ENCODE assay signal across 8 cellular contexts in the genomic region with DNA sequence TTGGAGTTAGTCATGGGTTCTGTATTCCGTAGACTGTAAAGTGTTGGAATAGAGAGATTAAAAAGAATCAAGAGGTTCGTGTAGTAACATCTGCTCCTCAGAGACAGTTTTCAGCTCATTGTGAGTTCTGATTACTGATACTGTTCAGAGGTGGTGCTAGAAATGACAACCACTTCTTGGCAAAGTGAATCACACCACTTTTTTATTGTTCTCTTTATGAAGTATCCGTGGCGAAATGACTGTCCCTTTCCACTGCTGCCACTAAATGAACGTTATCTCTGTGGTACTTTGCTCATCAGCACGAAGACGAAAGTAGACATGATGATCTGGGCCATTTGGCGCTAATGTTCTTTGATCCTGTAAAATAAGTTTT. TPM values are rescaled to one million over a fixed set of nuclear protein-coding genes. Genes with fewer than 3 reads are reported as not detected.
DNase-seq lines count a peak whose midpoint lies in the region; ATAC-seq and TF ChIP-seq lines count a peak whose summit lies in the region.

No MANE protein-coding gene starts in this region.

- H3K27me3 ChIP-seq in neuronal stem cell (ENCODE audit: control insufficient read depth in 3 of 3, insufficient read depth in 3 of 3, low read depth in 1 of 3, low read length in 3 of 3) = no peaks in the 10 kb centered on the region

- H2BK120ac ChIP-seq in neuronal stem cell (ENCODE audit: low read depth, low read length) = no peak overlapping the region

- H3K4me1 ChIP-seq in neuronal stem cell (ENCODE audit: control insufficient read depth in 2 of 2, insufficient read depth in 1 of 2, low read depth in 1 of 2, low read length in 2 of 2) = peaks cover 4 to 5% of the 10 kb centered on the region in 2 donors

- H4K8ac ChIP-seq in neuronal stem cell (ENCODE audit: low read depth, low read length) = no peak overlapping the region

- H4K91ac ChIP-seq in neuronal stem cell (ENCODE audit: low read depth, low read length, poor library complexity) = no peak overlapping the region

- no CpG with 5 or more reads among the region's 8 CpGs for WGBS in neuronal stem cell (ENCODE audit: extremely low coverage in 2 of 2, insufficient read length in 2 of 2, insufficient replicate concordance in 1 of 2), 2 donors

- no peak overlapping the region for H2BK15ac ChIP-seq in neuronal stem cell (ENCODE audit: low read length)

- no peak overlapping the region for H3K14ac ChIP-seq in neuronal stem cell (ENCODE audit: low read length)

- H3K9me3 ChIP-seq in neuronal stem cell (replicated peaks in 1 of 2; ENCODE audit: control insufficient read depth in 2 of 2, insufficient read depth in 1 of 2, low read depth in 1 of 2, low read length in 2 of 2) = peaks cover 0 to 7% of the 10 kb centered on the region in 2 donors

- peaks cover 3% of the 10 kb centered on the region for H3K9me3 Mint-ChIP-seq in Calu3 (ENCODE audit: low read depth, unreplicated experiment)
- H3K9me3 Mint-ChIP-seq in dendritic cell treated with granulocyte-macrophage colony-stimulating factor and Interleukin-4, amounts not matched to agents 40 ng/mL and 50 ng/mL, for 4 days = peaks cover 12% of the 10 kb centered on the region

- DNase-seq in Calu3 (no peak), LNCaP clone FGC (ENCODE audit: low read depth) (no peak), neuronal stem cell (ENCODE audit: low spot score) (no peak), NCI-H345 (lab: John Stamatoyannopoulos, UW) (no peak), D341Med (ENCODE audit: low spot score) (no peak), NCI-H2107 (lab: John Stamatoyannopoulos, UW) (no peak)

- ATAC-seq in HG03469 (IDR thresholded peaks at IDR 0.05; ENCODE audit: unreplicated experiment) = no peak

- peaks cover 4% of the 10 kb centered on the region for H3K79me1 ChIP-seq in neuronal stem cell (ENCODE audit: low read depth, low read length)

- peak overlapping the region; percentile 56 for H3K27ac Mint-ChIP-seq in Calu3 (ENCODE audit: unreplicated experiment)
- H3K27ac Mint-ChIP-seq in dendritic cell treated with granulocyte-macrophage colony-stimulating factor and Interleukin-4, amounts not matched to agents 40 ng/mL and 50 ng/mL, for 4 days = peak overlapping the region; percentile 86

- H3K4me1 Mint-ChIP-seq in Calu3 (ENCODE audit: low read depth, unreplicated experiment) = peaks cover 15% of the 10 kb centered on the region
- peaks cover 27% of the 10 kb centered on the region for H3K4me1 Mint-ChIP-seq in dendritic cell treated with granulocyte-macrophage colony-stimulating factor and Interleukin-4, amounts not matched to agents 40 ng/mL and 50 ng/mL, for 4 days (ENCODE audit: low read depth)

- H3K4ac ChIP-seq in neuronal stem cell (ENCODE audit: low read length) = no peak overlapping the region

- H2BK5ac ChIP-seq in neuronal stem cell (ENCODE audit: low read length) = no peak overlapping the region

- TSS peak; percentile 62 for BruUV-seq in Calu3 (replicated peaks; lab: Mats Ljungman, UMichigan)

- H3K4me3 ChIP-seq in LNCaP clone FGC (ENCODE audit: low read depth, low read length) = peak overlapping the region; percentile 97
- peak overlapping the region; percentile 95 to 97 for H3K4me3 ChIP-seq in neuronal stem cell (ENCODE audit: low read length in 2 of 2)

- H3K9ac ChIP-seq in neuronal stem cell (ENCODE audit: low read depth, low read length, poor library complexity) = no peak overlapping the region

- no peak for TF ChIP-seq CTCF in Calu3 (IDR thresholded peaks at IDR 0.05; ENCODE audit: unreplicated experiment)
- TF ChIP-seq CTCF in LNCaP clone FGC (IDR thresholded peaks at IDR 0.05; ENCODE audit: control insufficient read depth, extremely low read depth, insufficient read depth) = no peak

- H2BK12ac ChIP-seq in neuronal stem cell (ENCODE audit: low read length) = no peak overlapping the region

- intact Hi-C loops in Calu3 (cut with micrococcal nuclease; ENCODE audit: unreplicated experiment) = no loop called here
- intact Hi-C loops in dendritic cell treated with granulocyte-macrophage colony-stimulating factor and Interleukin-4, amounts not matched to agents 40 ng/mL and 50 ng/mL, for 4 days (cut with micrococcal nuclease) = no loop called here

- no peak overlapping the region for H3K23ac ChIP-seq in neuronal stem cell (ENCODE audit: low read depth, low read length, poor library complexity)

- H3K27me3 Mint-ChIP-seq in Calu3 (ENCODE audit: unreplicated experiment) = peaks cover 27% of the 10 kb centered on the region
- H3K27me3 Mint-ChIP-seq in dendritic cell treated with granulocyte-macrophage colony-stimulating factor and Interleukin-4, amounts not matched to agents 40 ng/mL and 50 ng/mL, for 4 days = peaks cover 10% of the 10 kb centered on the region

- CTCF ChIA-PET in Calu3 (lab: Charles Lee) = no interaction called here

- H2AFZ ChIP-seq in neuronal stem cell (ENCODE audit: low read length) = peak overlapping the region; percentile 96

- H3K4me2 ChIP-seq in neuronal stem cell (ENCODE audit: insufficient read depth, low read length, poor library complexity, severe bottlenecking) = peak overlapping the region; percentile 60

- H3K36me3 Mint-ChIP-seq in Calu3 (ENCODE audit: insufficient read depth, unreplicated experiment) = peaks cover 19% of the 10 kb centered on the region
- H3K36me3 Mint-ChIP-seq in dendritic cell treated with granulocyte-macrophage colony-stimulating factor and Interleukin-4, amounts not matched to agents 40 ng/mL and 50 ng/mL, for 4 days (ENCODE audit: low read depth) = peaks cover 30% of the 10 kb centered on the region

- H3K18ac ChIP-seq in neuronal stem cell (ENCODE audit: low read length) = no peak overlapping the region

- no peak overlapping the region for H3K27ac ChIP-seq in neuronal stem cell (replicated peaks; ENCODE audit: low read length)

- peak overlapping the region; percentile 80 for H3K4me3 Mint-ChIP-seq in Calu3 (ENCODE audit: low read depth, unreplicated experiment)
- peak overlapping the region; percentile 98 for H3K4me3 Mint-ChIP-seq in dendritic cell treated with granulocyte-macrophage colony-stimulating factor and Interleukin-4, amounts not matched to agents 40 ng/mL and 50 ng/mL, for 4 days

- no peak overlapping the region for H2AK5ac ChIP-seq in neuronal stem cell (ENCODE audit: low read depth, low read length)

- H3K36me3 ChIP-seq in neuronal stem cell (replicated peaks in 1 of 2; ENCODE audit: control insufficient read depth in 2 of 2, insufficient read depth in 2 of 2, low read length in 2 of 2) = peaks cover 10 to 33% of the 10 kb centered on the region in 2 donors

RNA-seq across cellular contexts. Expression of a gene that starts 0.9 kb away (rescaled TPM):
- total RNA-seq in Calu3 (2022) = 27.3 and 36.6 TPM in 2 replicates
- polyA plus RNA-seq in neuronal stem cell (2013, experiment 1 of 2) = 59.7 TPM
- 62.0 TPM for polyA plus RNA-seq in neuronal stem cell (2013, experiment 2 of 2)

RNA-seq across cellular contexts. Expression of a gene that starts 14.8 kb away (rescaled TPM):
- 0.12 TPM in 1 of 2 replicates, not detected in the other for total RNA-seq in Calu3 (2022)
- 0.03 TPM for polyA plus RNA-seq in neuronal stem cell (2013, experiment 1 of 2)
- polyA plus RNA-seq in neuronal stem cell (2013, experiment 2 of 2) = 0.04 TPM

RNA-seq across cellular contexts. Expression of a gene that starts 48.3 kb away (rescaled TPM):
- total RNA-seq in Calu3 (2022) = 2.3 and 6.2 TPM in 2 replicates
- polyA plus RNA-seq in neuronal stem cell (2013, experiment 1 of 2) = 13.6 TPM
- 13.9 TPM for polyA plus RNA-seq in neuronal stem cell (2013, experiment 2 of 2)
